In the genomic region with DNA sequence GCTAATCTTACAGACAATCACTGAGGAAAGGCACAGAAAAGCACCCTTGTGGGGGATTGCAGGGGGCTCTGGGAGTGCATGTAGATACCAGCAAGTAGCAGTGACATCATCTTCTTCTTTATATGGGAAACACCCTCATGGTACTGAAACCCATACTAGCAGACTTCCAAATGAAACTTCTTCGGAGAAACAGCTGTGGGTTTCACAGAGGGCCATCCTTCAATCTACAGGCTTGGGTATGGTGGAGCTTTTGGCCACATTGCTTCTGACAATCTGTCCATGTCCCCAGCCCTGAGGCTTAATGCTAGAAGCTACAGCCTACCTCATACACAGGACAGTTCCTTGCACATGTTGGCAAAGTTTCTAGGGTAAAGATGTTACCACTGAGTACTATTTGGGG, we compare ENCODE assay signal across 19 cellular contexts.
DNase-seq lines count a peak whose midpoint lies in the region; ATAC-seq, FAIRE-seq and TF ChIP-seq lines count a peak whose summit lies in the region.
"Had no signal": no experiment of that assay in that cellular context is flagged by ENCODE, and none has a peak within 500 bp of the region (broad histone marks: within the 10 kb centered on the region; RNA-seq: fewer than 3 reads in every experiment).

No MANE protein-coding gene starts in this region.

- 0 out of 2 replicates have a peak overlapping the region, but pooled peaks have one; percentile 10 for H3K18ac ChIP-seq in H1 (ENCODE audit: extremely low read depth, low read length)

- no peak overlapping the region for H2BK5ac ChIP-seq in H1 (ENCODE audit: low read depth, low read length)

- H3K27me3 ChIP-seq in GM23338 (ENCODE audit: insufficient read depth) (no peaks in the 10 kb centered on the region), H1 (replicated peaks in 1 of 4; ENCODE audit: control insufficient read depth in 3 of 4, extremely low read depth in 1 of 4, insufficient read depth in 3 of 4, low read length in 3 of 4) (no peaks in the 10 kb centered on the region), left ventricle myocardium inferior (ENCODE audit: low read depth) (no peaks in the 10 kb centered on the region)

- H4K91ac ChIP-seq in H1 (replicated peaks; ENCODE audit: insufficient read length, low read length): no peak overlapping the region

- DNase-seq in GM23338 (ENCODE audit: low spot score): no peak
- peak; percentile 100 for DNase-seq in NCI-H446 treated with DMSO at 0.1 percent for 48 hours (lab: John Stamatoyannopoulos, UW)
- no peak for DNase-seq in H1 (ENCODE audit: low read depth in 1 of 2, low spot score in 2 of 2)
- no peak for DNase-seq in HUDEP-2 (lab: John Stamatoyannopoulos, UW; ENCODE audit: unreplicated experiment in 76 of 76)
- no peak for DNase-seq in left ventricle myocardium inferior
- DNase-seq in RCC 7860 (ENCODE audit: low spot score): no peak
- DNase-seq: AML-193; CD4-positive, alpha-beta memory T cell; MV-4-11; NCI-H1436 treated with DMSO at 0.1 percent for 48 hours; NCI-H2081 treated with DMSO at 0.1 percent for 48 hours; NCI-H226; PC-9; SK-N-SH; T-helper 1 cell had no signal

- FAIRE-seq in H1 (lab: Jason Lieb, UNC) (no peak), RCC 7860 (lab: Jason Lieb, UNC) (no peak)

- no peak overlapping the region for H3K4me3 ChIP-seq in GM23338
- H3K4me3 ChIP-seq in H1 (ENCODE audit: extremely low read depth in 1 of 4, insufficient read depth in 2 of 4, low read depth in 3 of 4, low read length in 4 of 4): no peak overlapping the region
- H3K4me3 ChIP-seq in left ventricle myocardium inferior: no peak overlapping the region
- H3K4me3 ChIP-seq: PC-9 had no signal

- H3K36me3 ChIP-seq in GM23338 (ENCODE audit: insufficient read depth) (no peaks in the 10 kb centered on the region), H1 (ENCODE audit: control insufficient read depth in 2 of 4, insufficient read depth in 4 of 4, low read length in 3 of 4) (no peaks in the 10 kb centered on the region), left ventricle myocardium inferior (no peaks in the 10 kb centered on the region)

- H3K79me2 ChIP-seq in GM23338 (replicated peaks; ENCODE audit: insufficient read depth) (no peaks in the 10 kb centered on the region), H1 (ENCODE audit: control insufficient read depth in 1 of 2, insufficient read depth in 2 of 2, low read length in 2 of 2) (no peaks in the 10 kb centered on the region)

- no peak for TF ChIP-seq POLR2A in H1 (IDR thresholded peaks at IDR 0.05; ENCODE audit: control extremely low read depth in 1 of 2, low read depth in 2 of 2, low read length in 2 of 2)

- H3K27ac Mint-ChIP-seq in GM23338: peak overlapping the region; percentile 71; the same call in 1 of the 2 replicates
- H3K27ac Mint-ChIP-seq: IgD-negative memory B cell had no signal

- TF ChIP-seq RAD21 in H1 (IDR thresholded peaks at IDR 0.05 in 1 of 2, conservative IDR thresholded peaks at IDR 0.05 in 1 of 2; ENCODE audit: low read depth in 2 of 2, low read length in 2 of 2): no peak

- no peak for TF ChIP-seq EP300 in H1 (IDR thresholded peaks at IDR 0.05; ENCODE audit: borderline replicate concordance in 1 of 2, low read depth in 2 of 2, low read length in 2 of 2)

- intact Hi-C loops in left ventricle myocardium inferior (cut with micrococcal nuclease): no loop called here

- H3K79me1 ChIP-seq in H1 (ENCODE audit: low read depth, low read length): no peaks in the 10 kb centered on the region

- H3K27ac ChIP-seq in GM23338 (ENCODE audit: low read depth) (no peak overlapping the region), H1 (ENCODE audit: low read depth, low read length) (no peak overlapping the region), left ventricle myocardium inferior (replicated peaks) (no peak overlapping the region)
- H3K27ac ChIP-seq: PC-9 had no signal

- H3K4me2 ChIP-seq in GM23338: peak overlapping the region; percentile 49; the same call in 1 of the 2 replicates
- peak overlapping the region in 1 of 2 experiments; percentile 8; a peak in 1 of 4 replicates for H3K4me2 ChIP-seq in H1 (ENCODE audit: insufficient read depth in 1 of 2, low read depth in 2 of 2, low read length in 2 of 2)
- H3K4me2 ChIP-seq: PC-9, SK-N-SH had no signal

- no peak for TF ChIP-seq CTCF in GM23338 (conservative IDR thresholded peaks at IDR 0.05; ENCODE audit: low read depth in 2 of 2)
- no peak for TF ChIP-seq CTCF in H1 (IDR thresholded peaks at IDR 0.05; ENCODE audit: control extremely low read depth in 1 of 3, insufficient read depth in 1 of 3, low read depth in 1 of 3, low read length in 3 of 3)
- no peak for TF ChIP-seq CTCF in left ventricle myocardium inferior (IDR thresholded peaks at IDR 0.05; ENCODE audit: borderline replicate concordance)

- H3K27me3 Mint-ChIP-seq in GM23338 (ENCODE audit: insufficient read depth, low read depth, poor library complexity): peaks cover 3% of the 10 kb centered on the region

- no peaks in the 10 kb centered on the region for H3K9me3 Mint-ChIP-seq in GM23338

- ATAC-seq in GM18498 (IDR thresholded peaks at IDR 0.05; ENCODE audit: unreplicated experiment): peak; percentile 69
- ATAC-seq in GM23338: no peak
- ATAC-seq in HG02852 (IDR thresholded peaks at IDR 0.05; ENCODE audit: unreplicated experiment): no peak
- ATAC-seq: HCT116 had no signal

- no peak overlapping the region for H2AK5ac ChIP-seq in H1 (ENCODE audit: low read depth, low read length)

- H3F3A ChIP-seq in GM23338 (replicated peaks; ENCODE audit: low read depth): no peaks in the 10 kb centered on the region

- H3K9me2 ChIP-seq in GM23338 (ENCODE audit: insufficient read depth): peaks cover 12% of the 10 kb centered on the region; the same call in 1 of the 2 replicates
- H3K9me2 ChIP-seq: SK-N-SH had no signal

- H2BK12ac ChIP-seq in H1 (ENCODE audit: low read depth, low read length): no peak overlapping the region

- POLR2A ChIA-PET in H1 (lab: Charles Lee; ENCODE audit: partially characterized antibody): no interaction called here

- H4K5ac ChIP-seq in H1 (ENCODE audit: insufficient read length, low read depth, low read length): no peak overlapping the region

- H3K4me1 ChIP-seq in GM23338 (ENCODE audit: insufficient read depth): peaks cover 9% of the 10 kb centered on the region
- H3K4me1 ChIP-seq in H1 (replicated peaks in 1 of 4; ENCODE audit: control insufficient read depth in 3 of 4, insufficient read depth in 4 of 4, low read length in 3 of 4): peaks cover 0 to 9% (median 2%) of the 10 kb centered on the region in 4 experiments; a peak in 2 of 7 replicates
- H3K4me1 ChIP-seq in left ventricle myocardium inferior: no peaks in the 10 kb centered on the region

- H3K23me2 ChIP-seq in H1 (ENCODE audit: low read depth, low read length): no peaks in the 10 kb centered on the region; the same call in 1 of the 2 replicates

- H2BK20ac ChIP-seq in H1 (ENCODE audit: low read length): no peak overlapping the region

- no peak overlapping the region for H3K9ac ChIP-seq in H1 (replicated peaks in 1 of 4; ENCODE audit: extremely low read depth in 1 of 4, low read depth in 3 of 4, low read length in 3 of 4)
- H3K9ac ChIP-seq: SK-N-SH had no signal

- H2BK15ac ChIP-seq in H1 (ENCODE audit: low read length): no peak overlapping the region; the same call in 1 of the 2 replicates

- H3K23ac ChIP-seq in H1 (ENCODE audit: insufficient read length): no peak overlapping the region

- H2BK120ac ChIP-seq in H1 (replicated peaks; ENCODE audit: low read depth, low read length): no peak overlapping the region

- no peak overlapping the region for H3K14ac ChIP-seq in H1 (ENCODE audit: insufficient read length)

- H3K4me1 Mint-ChIP-seq in GM23338: peaks cover 28% of the 10 kb centered on the region
- H3K4me1 Mint-ChIP-seq: CD4-positive, alpha-beta memory T cell had no signal

- 94% methylated on average over 1 of the region's 1 CpG; no CpG with 5 or more reads in 1 of the 2 experiments for WGBS in H1 (ENCODE audit: extremely low coverage in 1 of 2, insufficient coverage in 1 of 2, insufficient read length in 1 of 2, insufficient replicate concordance in 2 of 2, low coverage in 1 of 2, low lambda C conversion rate in 2 of 2, missing lambda C conversion rate in 1 of 2), 2 experiments

- H2AFZ ChIP-seq in GM23338: peak overlapping the region; percentile 90
- H2AFZ ChIP-seq in H1 (ENCODE audit: low read length): peak overlapping the region; percentile 96; the same call in 1 of the 2 replicates
- H2AFZ ChIP-seq: PC-9 had no signal

- CTCF ChIA-PET in H1 (lab: Charles Lee; ENCODE audit: partially characterized antibody): interaction anchor here (0.6 to 3.4 kb wide), 4 partner anchors 13 to 349 kb away, joined by 3 to 12 read pairs (median 4); no protein-coding TSS in a partner anchor

- H4K8ac ChIP-seq in H1 (ENCODE audit: extremely low read depth, insufficient read depth, low read length): no peak overlapping the region

- H3K56ac ChIP-seq in H1 (replicated peaks; ENCODE audit: insufficient read length, low read depth, low read length): no peak overlapping the region

- H3K9me3 ChIP-seq in H1 (ENCODE audit: insufficient read depth in 2 of 2, low read depth in 1 of 2, low read length in 1 of 2): no peaks in the 10 kb centered on the region
- no peaks in the 10 kb centered on the region for H3K9me3 ChIP-seq in left ventricle myocardium inferior (replicated peaks)
- H3K9me3 ChIP-seq: SK-N-SH had no signal

- H4K20me1 ChIP-seq in GM23338 (replicated peaks; ENCODE audit: insufficient read depth): no peaks in the 10 kb centered on the region
- no peaks in the 10 kb centered on the region for H4K20me1 ChIP-seq in H1 (replicated peaks in 1 of 2; ENCODE audit: control insufficient read depth in 1 of 2, insufficient read depth in 2 of 2, low read length in 2 of 2)

- no peak overlapping the region for H3K4ac ChIP-seq in H1 (replicated peaks; ENCODE audit: insufficient read length, low read depth, low read length)

- H3K36me3 Mint-ChIP-seq in GM23338 (ENCODE audit: low read depth): no peaks in the 10 kb centered on the region; the same call in 2 of the 3 replicates
- H3K36me3 Mint-ChIP-seq: CD4-positive, alpha-beta memory T cell; IgD-negative memory B cell had no signal

- no peak overlapping the region for H3K4me3 Mint-ChIP-seq in GM23338
- H3K4me3 Mint-ChIP-seq: CD4-positive, alpha-beta memory T cell; IgD-negative memory B cell had no signal

TF ChIP-seq in H1, 55 proteins besides CTCF, POLR2A, EP300 and RAD21:
- TF ChIP-seq KDM1A (IDR thresholded peaks at IDR 0.05; ENCODE audit: borderline replicate concordance, low read length) (no peak), BACH1 (IDR thresholded peaks at IDR 0.05; ENCODE audit: low read length) (no peak), JUN (IDR thresholded peaks at IDR 0.05; ENCODE audit: low read depth, low read length) (no peak), RBBP5 (IDR thresholded peaks at IDR 0.05; ENCODE audit: borderline replicate concordance, low read depth, low read length) (no peak), TAF1 (IDR thresholded peaks at IDR 0.05; ENCODE audit: low read depth, low read length) (no peak), SP2 (IDR thresholded peaks at IDR 0.05; ENCODE audit: low read length) (no peak), CEBPB (IDR thresholded peaks at IDR 0.05; ENCODE audit: low read depth, low read length) (no peak), SAP30 (IDR thresholded peaks at IDR 0.05; ENCODE audit: insufficient read depth, insufficient replicate concordance, low read length) (no peak)
